ENCODE assay signal across 8 cellular contexts in the genomic region with DNA sequence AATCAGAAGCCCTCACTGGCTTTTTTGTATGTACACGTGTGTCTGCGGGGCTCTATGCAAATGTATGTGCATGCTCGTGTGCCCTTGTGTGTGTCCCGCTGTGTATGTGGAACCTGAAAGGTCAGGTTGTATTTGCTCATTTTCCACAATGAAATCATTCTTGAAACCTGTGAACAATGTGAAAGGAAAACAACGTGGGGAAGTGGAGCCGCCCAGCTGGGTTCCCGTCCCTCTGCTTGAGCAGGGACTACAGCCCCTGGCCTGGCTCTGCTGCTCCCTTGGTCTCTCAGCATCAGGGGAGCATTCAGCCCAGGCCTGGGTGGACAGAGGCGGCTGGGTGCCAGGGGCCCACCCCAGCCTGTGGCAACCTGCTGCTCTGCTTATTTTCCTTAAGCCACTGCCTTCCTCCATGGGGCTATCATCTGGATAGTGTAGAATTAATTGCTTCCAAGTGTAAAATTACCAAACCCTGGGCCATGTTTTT. TPM values are rescaled to one million over a fixed set of nuclear protein-coding genes. Genes with fewer than 3 reads are reported as not detected.
DNase-seq lines count a peak whose midpoint lies in the region; ATAC-seq, FAIRE-seq and TF ChIP-seq lines count a peak whose summit lies in the region.

No MANE protein-coding gene starts in this region.

- no peak for FAIRE-seq in bronchial epithelial cell (lab: Jason Lieb, UNC)

- no peaks in the 10 kb centered on the region for H3K79me2 ChIP-seq in mammary epithelial cell (ENCODE audit: insufficient read depth, low read length)

- H2AFZ ChIP-seq in mammary epithelial cell (ENCODE audit: low read depth, low read length), result no peak overlapping the region

- H3K4me2 ChIP-seq in mammary epithelial cell (ENCODE audit: insufficient read depth, low read depth, low read length), result no peak overlapping the region

- H3K4me1 ChIP-seq in mammary epithelial cell (ENCODE audit: insufficient read depth, low read length) (peaks cover 8% of the 10 kb centered on the region), A673 (ENCODE audit: insufficient read depth, low read length, poor library complexity, severe bottlenecking) (peaks cover 9% of the 10 kb centered on the region)

- H3K27me3 ChIP-seq in bronchial epithelial cell (ENCODE audit: control insufficient read depth, insufficient read depth, low read length), result no peaks in the 10 kb centered on the region
- H3K27me3 ChIP-seq in mammary epithelial cell (ENCODE audit: insufficient read depth, low read length), result no peaks in the 10 kb centered on the region
- no peaks in the 10 kb centered on the region for H3K27me3 ChIP-seq in A673 (replicated peaks; ENCODE audit: insufficient read depth, low read depth, low read length, poor library complexity)

- H4K20me1 ChIP-seq in mammary epithelial cell (ENCODE audit: insufficient read depth, low read length), result no peaks in the 10 kb centered on the region

- BruUV-seq in mammary epithelial cell (replicated peaks; lab: Mats Ljungman, UMichigan), result no TSS peak
- no TSS peak for BruUV-seq in A673 (replicated peaks; lab: Mats Ljungman, UMichigan)

- in situ Hi-C loops in mammary epithelial cell (cut with MboI; ENCODE audit: low sequenced_read_pairs in 2 of 2), result no loop called here

- ATAC-seq in GM18861 (IDR thresholded peaks at IDR 0.05; ENCODE audit: unreplicated experiment) (peak; percentile 33), HG03097 (IDR thresholded peaks at IDR 0.05; ENCODE audit: low FRiP score, unreplicated experiment) (peak; percentile 24), sciatic nerve (peak; percentile 33), GM18858 (IDR thresholded peaks at IDR 0.05; ENCODE audit: unreplicated experiment) (no peak), GM21360 (IDR thresholded peaks at IDR 0.05; ENCODE audit: unreplicated experiment) (no peak)

- WGBS in mammary epithelial cell (ENCODE audit: low coverage, missing lambda C conversion rate), result 89% methylated on average over 8 of the region's 8 CpGs

- H3K27ac ChIP-seq in mammary epithelial cell (ENCODE audit: insufficient read depth, low read depth, low read length) (no peak overlapping the region), A673 (ENCODE audit: low read depth, low read length, poor library complexity, severe bottlenecking) (no peak overlapping the region)

- no peak overlapping the region for H3K9ac ChIP-seq in mammary epithelial cell (ENCODE audit: insufficient read depth, low read length)

- POLR2A ChIA-PET in A673 (lab: Charles Lee; ENCODE audit: low non-redundant PET), result no interaction called here

- dilution Hi-C loops in mammary epithelial cell (cut with HindIII; ENCODE audit: low sequenced_read_pairs), result no loop called here

- no peaks in the 10 kb centered on the region for H3K9me3 ChIP-seq in mammary epithelial cell (replicated peaks; ENCODE audit: insufficient read depth, low read length)
- no peaks in the 10 kb centered on the region for H3K9me3 ChIP-seq in A673 (ENCODE audit: low read depth, low read length, poor library complexity, severe bottlenecking)

- CTCF ChIA-PET in mammary epithelial cell (lab: Charles Lee; ENCODE audit: low non-redundant PET), result no interaction called here
- CTCF ChIA-PET in A673 (lab: Charles Lee), result no interaction called here

- no peak for TF ChIP-seq CTCF in bronchial epithelial cell (IDR thresholded peaks at IDR 0.05; ENCODE audit: insufficient read depth, low read length, severe bottlenecking)
- TF ChIP-seq CTCF in mammary epithelial cell (conservative IDR thresholded peaks at IDR 0.05 in 1 of 2, IDR thresholded peaks at IDR 0.05 in 1 of 2; ENCODE audit: extremely low read depth in 1 of 2, insufficient read depth in 1 of 2, low read depth in 1 of 2, low read length in 2 of 2), result no peak
- TF ChIP-seq CTCF in A673 (conservative IDR thresholded peaks at IDR 0.05; ENCODE audit: low read depth, low read length), result no peak

- H3K4me3 ChIP-seq in bronchial epithelial cell (ENCODE audit: low read depth, low read length), result no peak overlapping the region
- no peak overlapping the region for H3K4me3 ChIP-seq in mammary epithelial cell (replicated peaks in 1 of 3; ENCODE audit: insufficient read depth in 1 of 3, low read depth in 2 of 3, low read length in 3 of 3)
- no peak overlapping the region for H3K4me3 ChIP-seq in A673 (ENCODE audit: low read depth, low read length, poor library complexity, severe bottlenecking)

- intact Hi-C loops in sciatic nerve (cut with DNase I), result no loop called here
- intact Hi-C loops in mammary epithelial cell (cut with micrococcal nuclease), result loop anchor here (2.0 kb wide), 1 partner anchor 15 kb away; no protein-coding TSS in a partner anchor
- intact Hi-C loops in A673 (cut with micrococcal nuclease; ENCODE audit: unreplicated experiment), result no loop called here

- DNase-seq in bronchial epithelial cell (ENCODE audit: low read depth) (peak; percentile 41), sciatic nerve (ENCODE audit: low spot score) (no peak), mammary epithelial cell (no peak), A673 (ENCODE audit: low spot score) (no peak)

- H3K36me3 ChIP-seq in bronchial epithelial cell (ENCODE audit: control insufficient read depth, insufficient read depth, low read length), result no peaks in the 10 kb centered on the region
- no peaks in the 10 kb centered on the region for H3K36me3 ChIP-seq in mammary epithelial cell (ENCODE audit: insufficient read depth, low read length)
- H3K36me3 ChIP-seq in A673 (ENCODE audit: insufficient read depth, low read length, poor library complexity, severe bottlenecking), result no peaks in the 10 kb centered on the region

RNA-seq across cellular contexts. Expression of gene ECSCR, which starts 3.0 kb away (rescaled TPM):
- total RNA-seq in bronchial epithelial cell (not detected in 2 replicates), sciatic nerve (32.3 TPM), mammary epithelial cell (not detected), A673 (2021) (1.1 and 1.6 TPM in 2 replicates)
- not detected for polyA plus RNA-seq in mammary epithelial cell
- polyA minus RNA-seq in mammary epithelial cell, result not detected

RNA-seq across cellular contexts. Expression of gene SMIM33, which starts 11.3 kb away (rescaled TPM):
- total RNA-seq in bronchial epithelial cell, result not detected in 2 replicates
- not detected for total RNA-seq in sciatic nerve
- total RNA-seq in mammary epithelial cell, result not detected
- polyA plus RNA-seq in mammary epithelial cell, result not detected
- not detected for polyA minus RNA-seq in mammary epithelial cell
- total RNA-seq in A673 (2021), result not detected in 2 replicates

RNA-seq across cellular contexts. Expression of gene DNAJC18, which starts 20.2 kb away (rescaled TPM):
- total RNA-seq in bronchial epithelial cell (1.2 and 1.6 TPM in 2 replicates), sciatic nerve (29.6 TPM), mammary epithelial cell (10 to 100 TPM in 1 of 2 donors, 1 to 10 TPM in 1; 6.7 to 12.9 TPM), A673 (2021) (16.7 and 21.1 TPM in 2 replicates)
- 3.3 TPM for polyA plus RNA-seq in mammary epithelial cell
- 6.6 TPM for polyA minus RNA-seq in mammary epithelial cell

RNA-seq across cellular contexts. Expression of gene STING1, which starts 23.1 kb away (rescaled TPM):
- total RNA-seq in bronchial epithelial cell (2.8 and 2.9 TPM in 2 replicates), sciatic nerve (94.5 TPM), mammary epithelial cell (10 to 100 TPM; 10.7 to 36.6 TPM), A673 (2021) (29.4 and 30.7 TPM in 2 replicates)
- polyA plus RNA-seq in mammary epithelial cell, result 35.3 TPM
- polyA minus RNA-seq in mammary epithelial cell, result 22.4 TPM

RNA-seq across cellular contexts. Expression of gene SPATA24, which starts 55.6 kb away (rescaled TPM):
- total RNA-seq in bronchial epithelial cell (6.1 and 7.3 TPM in 2 replicates), sciatic nerve (4.0 TPM), mammary epithelial cell (1 to 10 TPM; 3.2 to 5.4 TPM), A673 (2021) (4.0 and 4.2 TPM in 2 replicates)
- 4.1 TPM for polyA plus RNA-seq in mammary epithelial cell
- polyA minus RNA-seq in mammary epithelial cell, result not detected

Comparison
In these comparisons a context has a peak if more than half of its experiments do, and no peak if none do; other contexts are left out.
1. ATAC-seq: peak in GM18861 (single experiment), HG03097 (single experiment) and sciatic nerve (single experiment); none in GM18858 (single experiment) and GM21360 (single experiment).
2. RNA of gene ECSCR, which starts 3.0 kb away (total RNA-seq): 32.3 TPM in sciatic nerve (single experiment); 1.1 to 1.6 TPM in A673, not detected in bronchial epithelial cell and not detected in mammary epithelial cell; every median in the first group is over 10 times any median in the second.